In genomic region chr14:69574266-69574953, GRCh38 we compare ENCODE assay signal across 9 cellular contexts. TPM values are rescaled to one million over a fixed set of nuclear protein-coding genes. Genes with fewer than 3 reads are reported as not detected.
DNase-seq lines count a peak whose midpoint lies in the region; ATAC-seq lines count a peak whose summit lies in the region.
"Had no signal": no experiment of that assay in that cellular context is flagged by ENCODE, and none has a peak within 500 bp of the region (broad histone marks: within the 10 kb centered on the region; RNA-seq: fewer than 3 reads in every experiment).

TSS of gene CCDC177 (minus strand) at chr14:69574871. CDS start at chr14:69573622, 1,249 bp downstream.

- H3K4me1 ChIP-seq in iPS DF 6.9 (ENCODE audit: control insufficient read depth, insufficient read depth, low read length) = peaks cover 3% of the 10 kb centered on the region; the same call in 1 of the 2 replicates
- peaks cover 17% of the 10 kb centered on the region for H3K4me1 ChIP-seq in skeletal muscle satellite cell (ENCODE audit: control insufficient read depth, insufficient read depth, low read length)

- no peak within 1 kb of the TSS for H3K9ac ChIP-seq in skeletal muscle satellite cell (ENCODE audit: low read depth, low read length)

- no peak within 1 kb of the TSS for H3K4me3 ChIP-seq in MG63
- H3K4me3 ChIP-seq in iPS DF 6.9 (ENCODE audit: low read length) = peak within 1 kb of the TSS; percentile 18; the same call in 1 of the 2 replicates
- H3K4me3 ChIP-seq in skeletal muscle satellite cell (ENCODE audit: low read length) = peak within 1 kb of the TSS; percentile 26

- ATAC-seq in GM21619 (IDR thresholded peaks at IDR 0.05; ENCODE audit: unreplicated experiment) = no peak

- DNase-seq in ELR (ENCODE audit: low read depth) (peak; percentile 72), MG63 (peak; percentile 31), T-helper 2 cell (peak; percentile 35 to 69 (median 58)), iPS DF 6.9 (ENCODE audit: low read depth, low spot score) (no peak), GOT3 (lab: John Stamatoyannopoulos, UW) (no peak)

- peak within 1 kb of the TSS; percentile 34 for H3K27ac ChIP-seq in angular gyrus (ENCODE audit: low read depth, low read length)
- no peak within 1 kb of the TSS for H3K27ac ChIP-seq in iPS DF 6.9 (ENCODE audit: low read length)

- H3K36me3 ChIP-seq in MG63 (no peaks in the 10 kb centered on the region), iPS DF 6.9 (ENCODE audit: control insufficient read depth, insufficient read depth, low read length) (no peaks in the 10 kb centered on the region; the same call in 1 of the 2 replicates), skeletal muscle satellite cell (ENCODE audit: insufficient read depth, low read length) (no peaks in the 10 kb centered on the region)

- H3K4me2 ChIP-seq in skeletal muscle satellite cell (ENCODE audit: low read length) = peak within 1 kb of the TSS; percentile 74

- H3K9me3 ChIP-seq in MG63 (no peaks in the 10 kb centered on the region), iPS DF 6.9 (ENCODE audit: control insufficient read depth, insufficient read depth, low read length) (no peaks in the 10 kb centered on the region), skeletal muscle satellite cell (replicated peaks; ENCODE audit: low read length) (no peaks in the 10 kb centered on the region)

- WGBS in iPS DF 6.9 (ENCODE audit: insufficient coverage, insufficient read length) = no CpG with 5 or more reads among the region's 52 CpGs

- H3K27me3 ChIP-seq in MG63 (peaks cover 32% of the 10 kb centered on the region), iPS DF 6.9 (ENCODE audit: control insufficient read depth, insufficient read depth, low read length) (peaks cover 35% of the 10 kb centered on the region), skeletal muscle satellite cell (ENCODE audit: control insufficient read depth, insufficient read depth, low read length) (peaks cover 74% of the 10 kb centered on the region)

RNA-seq across cellular contexts. Expression of gene CCDC177, which starts in this region (rescaled TPM):
- total RNA-seq in MG63 (2014; rRNA removed; shearing (Covaris generic); ENCODE audit: low replicate concordance) = not detected in 2 replicates
- total RNA-seq in skeletal muscle satellite cell (2012; rRNA removed) = not detected in 2 replicates
- total RNA-seq: glomerular endothelial cell had no signal

Comparison
In these comparisons a context has a peak if more than half of its experiments do, and no peak if none do; other contexts are left out.
1. Peak in DNase-seq in MG63; RNA of the gene not detected or under 1 TPM.
2. DNase-seq: peak in ELR (single experiment) and T-helper 2 cell (5 of 5); none in iPS DF 6.9 (single experiment) and GOT3 (single experiment).